ENCODE assay signal across 8 cellular contexts in genomic region chr9:41234811-41235805, GRCh38. TPM values are rescaled to one million over a fixed set of nuclear protein-coding genes. Genes with fewer than 3 reads are reported as not detected.
DNase-seq lines count a peak whose midpoint lies in the region; ATAC-seq, FAIRE-seq and TF ChIP-seq lines count a peak whose summit lies in the region.
"Not testable (repeated sequence)": the region's sequence is repeated elsewhere in the genome, so short reads cannot be mapped to it uniquely, and the experiment has no call there.

No MANE protein-coding gene starts in this region.

- ATAC-seq in GM21390 (IDR thresholded peaks at IDR 0.05; ENCODE audit: unreplicated experiment) (peak; percentile 100), HG03095 (IDR thresholded peaks at IDR 0.05; ENCODE audit: unreplicated experiment) (peak; percentile 100)
- ATAC-seq in activated T-helper 17 cell treated with anti-CD3 and anti-CD28 coated beads, Interleukin-2, amount 50 U/mL, for 72 hours (replicated peaks): peak; percentile 84
- peak; percentile 81 to 87 for ATAC-seq in natural killer cell treated with Interleukin-12 subunit alpha and Interleukin-12 subunit beta and Interleukin-15 and Interleukin-18, amount 100 ng/mL, for 72 hours

- peak overlapping the region in 3 of 4 donors; percentile 32 to 54 (median 34) for H3K4me3 ChIP-seq in esophagus squamous epithelium
- H3K4me3 ChIP-seq in transverse colon: not testable (repeated sequence)

- not testable (repeated sequence) for TF ChIP-seq CTCF in esophagus squamous epithelium (IDR thresholded peaks at IDR 0.05); transverse colon (IDR thresholded peaks at IDR 0.05)

- intact Hi-C loops in esophagus squamous epithelium (cut with DNase I); transverse colon (cut with DNase I; ENCODE audit: low total_unique reads): not testable (repeated sequence)

- not testable (repeated sequence) for FAIRE-seq in GM12892 (lab: Jason Lieb, UNC)

- peak overlapping the region in 2 of 4 donors; percentile 19 to 44 for H3K27ac ChIP-seq in esophagus squamous epithelium
- not testable (repeated sequence) for H3K27ac ChIP-seq in transverse colon

- H3K4me1 Mint-ChIP-seq in activated T-helper 17 cell treated with anti-CD3 and anti-CD28 coated beads, Interleukin-2, amount 50 U/mL, for 72 hours; natural killer cell treated with Interleukin-12 subunit alpha and Interleukin-12 subunit beta and Interleukin-15 and Interleukin-18, amount 100 ng/mL, for 72 hours (ENCODE audit: low read depth in 2 of 2): not testable (repeated sequence)

- 11 to 39% methylated on average over 5 of the region's 55 CpGs for WGBS in esophagus squamous epithelium, 2 donors
- 65 to 76% methylated on average over 8 to 35 of the region's 55 CpGs for WGBS in transverse colon (ENCODE audit: low coverage in 1 of 2), 2 donors

- not testable (repeated sequence) for H3K27me3 Mint-ChIP-seq in activated T-helper 17 cell treated with anti-CD3 and anti-CD28 coated beads, Interleukin-2, amount 50 U/mL, for 72 hours; natural killer cell treated with Interleukin-12 subunit alpha and Interleukin-12 subunit beta and Interleukin-15 and Interleukin-18, amount 100 ng/mL, for 72 hours

- TF ChIP-seq EP300 in transverse colon (IDR thresholded peaks at IDR 0.05; ENCODE audit: low read depth): not testable (repeated sequence)

- peak; percentile 20 for DNase-seq in GM12892 (ENCODE audit: insufficient read length)
- peak; percentile 7 for DNase-seq in SK-N-DZ (ENCODE audit: low spot score)
- DNase-seq in esophagus squamous epithelium (lab: John Stamatoyannopoulos, UW): not testable (repeated sequence)
- DNase-seq in natural killer cell treated with Interleukin-12 subunit alpha and Interleukin-12 subunit beta and Interleukin-15 and Interleukin-18, amount 100 ng/mL, for 72 hours (ENCODE audit: low spot score): peak; percentile 66
- DNase-seq in transverse colon: peak; percentile 64

- H3K9me3 ChIP-seq in esophagus squamous epithelium: peaks cover 0 to 30% (median 6%) of the 10 kb centered on the region in 3 donors
- peaks cover 5 to 13% of the 10 kb centered on the region in 2 donors for H3K9me3 ChIP-seq in transverse colon

- not testable (repeated sequence) for H3K4me3 Mint-ChIP-seq in activated T-helper 17 cell treated with anti-CD3 and anti-CD28 coated beads, Interleukin-2, amount 50 U/mL, for 72 hours; natural killer cell treated with Interleukin-12 subunit alpha and Interleukin-12 subunit beta and Interleukin-15 and Interleukin-18, amount 100 ng/mL, for 72 hours

- peaks cover 12% of the 10 kb centered on the region for H3K9me3 Mint-ChIP-seq in activated T-helper 17 cell treated with anti-CD3 and anti-CD28 coated beads, Interleukin-2, amount 50 U/mL, for 72 hours
- peaks cover 15% of the 10 kb centered on the region for H3K9me3 Mint-ChIP-seq in natural killer cell treated with Interleukin-12 subunit alpha and Interleukin-12 subunit beta and Interleukin-15 and Interleukin-18, amount 100 ng/mL, for 72 hours

- H3K4me1 ChIP-seq in esophagus squamous epithelium, transverse colon: not testable (repeated sequence)

- H3K36me3 ChIP-seq in esophagus squamous epithelium, transverse colon: not testable (repeated sequence)

- H3K36me3 Mint-ChIP-seq in activated T-helper 17 cell treated with anti-CD3 and anti-CD28 coated beads, Interleukin-2, amount 50 U/mL, for 72 hours (ENCODE audit: low read depth): not testable (repeated sequence)
- H3K36me3 Mint-ChIP-seq in natural killer cell treated with Interleukin-12 subunit alpha and Interleukin-12 subunit beta and Interleukin-15 and Interleukin-18, amount 100 ng/mL, for 72 hours: peaks cover 11% of the 10 kb centered on the region

- H3K27me3 ChIP-seq in esophagus squamous epithelium, transverse colon: not testable (repeated sequence)

- in situ Hi-C loops in transverse colon (cut with MboI; ENCODE audit: low pct_ligation_motif_present in 1 of 4, low pct_unique_long_range_greater_than_20kb in 1 of 4, low sequenced_read_pairs in 3 of 4): not testable (repeated sequence)

- TF ChIP-seq POLR2A in GM12892 (IDR thresholded peaks at IDR 0.05; ENCODE audit: low read depth, low read length); esophagus squamous epithelium (IDR thresholded peaks at IDR 0.05); transverse colon (IDR thresholded peaks at IDR 0.05): not testable (repeated sequence)

- H3K27ac Mint-ChIP-seq in activated T-helper 17 cell treated with anti-CD3 and anti-CD28 coated beads, Interleukin-2, amount 50 U/mL, for 72 hours; natural killer cell treated with Interleukin-12 subunit alpha and Interleukin-12 subunit beta and Interleukin-15 and Interleukin-18, amount 100 ng/mL, for 72 hours: not testable (repeated sequence)

RNA-seq across cellular contexts. Expression of gene ZNG1F, which starts 46.0 kb away (rescaled TPM):
- 19.6 TPM for polyA plus RNA-seq in GM12892 (2012; ENCODE audit: missing spikeins)
- polyA plus RNA-seq in SK-N-DZ (2014; cell fraction: cytosol; rRNA removed): 9.8 and 10.5 TPM in 2 replicates
- 29.9 and 31.0 TPM in 2 replicates for polyA plus RNA-seq in SK-N-DZ (2014; cell fraction: nucleus; rRNA removed)
- 10 to 100 TPM; 12.2 to 13.0 TPM for total RNA-seq in activated T-helper 17 cell treated with anti-CD3 and anti-CD28 coated beads, Interleukin-2, amount 50 U/mL, for 72 hours
- total RNA-seq in esophagus squamous epithelium (10 to 100 TPM in 2 of 4 donors, 1 to 10 TPM in 2; 3.6 to 16.5 (median 10.7) TPM), transverse colon (10 to 100 TPM; 11.6 to 21.8 (median 18.4) TPM)
- total RNA-seq in natural killer cell treated with Interleukin-12 subunit alpha and Interleukin-12 subunit beta and Interleukin-15 and Interleukin-18, amount 100 ng/mL, for 72 hours: 10 to 100 TPM in 1 of 2 donors, 1 to 10 TPM in 1; 7.1 to 20.2 TPM
